ENCODE assay signal across 17 cellular contexts in genomic region chr6:39794231-39794630, GRCh38. TPM values are rescaled to one million over a fixed set of nuclear protein-coding genes. Genes with fewer than 3 reads are reported as not detected.
DNase-seq lines count a peak whose midpoint lies in the region; ATAC-seq and TF ChIP-seq lines count a peak whose summit lies in the region.
"Had no signal": no experiment of that assay in that cellular context is flagged by ENCODE, and none has a peak within 500 bp of the region (broad histone marks: within the 10 kb centered on the region; RNA-seq: fewer than 3 reads in every experiment).

No MANE protein-coding gene starts in this region.

- peaks cover 33% of the 10 kb centered on the region for H3K4me1 Mint-ChIP-seq in brain
- H3K4me1 Mint-ChIP-seq in activated CD4-positive, alpha-beta T cell treated with anti-CD3 and anti-CD28 coated beads for 36 hours = peaks cover 4% of the 10 kb centered on the region
- H3K4me1 Mint-ChIP-seq: central memory CD8-positive, alpha-beta T cell; stimulated activated memory B cell treated with anti-CD40 and anti-IgM and Interleukin-4, amounts not matched to agents 10 μg/mL and 1 μg/mL and 100 μg/mL, for 72 hours had no signal

- intact Hi-C loops in A673 (cut with micrococcal nuclease; ENCODE audit: unreplicated experiment) = no loop called here
- intact Hi-C loops in sigmoid colon (cut with DNase I) = loop anchor here (5.0 kb wide), 2 partner anchors 93 to 417 kb away; no protein-coding TSS in a partner anchor
- intact Hi-C loops in activated CD4-positive, alpha-beta T cell treated with anti-CD3 and anti-CD28 coated beads for 36 hours (cut with DNase I, micrococcal nuclease) = no loop called here

- H3K4me3 ChIP-seq in A673 (ENCODE audit: low read depth, low read length, poor library complexity, severe bottlenecking) (no peak overlapping the region), sigmoid colon (peak overlapping the region in 3 of 4 donors; percentile 64 to 86 (median 77))
- H3K4me3 ChIP-seq: PC-9 had no signal

- ATAC-seq in GM21528 (IDR thresholded peaks at IDR 0.05; ENCODE audit: low FRiP score, unreplicated experiment) = no peak
- ATAC-seq in activated CD4-positive, alpha-beta T cell treated with anti-CD3 and anti-CD28 coated beads for 36 hours = no peak
- no peak for ATAC-seq in GM21786 (IDR thresholded peaks at IDR 0.05; ENCODE audit: unreplicated experiment)
- ATAC-seq: stimulated activated memory B cell treated with anti-CD40 and anti-IgM and Interleukin-4, amounts not matched to agents 10 μg/mL and 1 μg/mL and 100 μg/mL, for 72 hours had no signal

- H3K36me3 Mint-ChIP-seq in brain = no peaks in the 10 kb centered on the region
- H3K36me3 Mint-ChIP-seq in activated CD4-positive, alpha-beta T cell treated with anti-CD3 and anti-CD28 coated beads for 36 hours (ENCODE audit: low read depth) = no peaks in the 10 kb centered on the region
- H3K36me3 Mint-ChIP-seq: stimulated activated memory B cell treated with anti-CD40 and anti-IgM and Interleukin-4, amounts not matched to agents 10 μg/mL and 1 μg/mL and 100 μg/mL, for 72 hours had no signal

- no peak overlapping the region for H3K27ac ChIP-seq in A673 (ENCODE audit: low read depth, low read length, poor library complexity, severe bottlenecking)
- H3K27ac ChIP-seq in sigmoid colon = peak overlapping the region; percentile 82 to 94 (median 87)
- H3K27ac ChIP-seq: PC-9, VCaP had no signal

- DNase-seq in A673 (ENCODE audit: low spot score) = peak; percentile 10
- DNase-seq in islet precursor cell = peak; percentile 36
- DNase-seq in sigmoid colon = no peak
- no peak for DNase-seq in AG20443 (ENCODE audit: low spot score)
- no peak for DNase-seq in activated CD4-positive, alpha-beta T cell treated with anti-CD3 and anti-CD28 coated beads for 36 hours
- DNase-seq: activated naive CD4-positive, alpha-beta T cell treated with anti-CD3 and anti-CD28 coated beads for 36 hours; GF-D8; Karpas-422; NCI-H146; NCI-H526; PC-9 had no signal

- H3K4me1 ChIP-seq in A673 (ENCODE audit: insufficient read depth, low read length, poor library complexity, severe bottlenecking) = peaks cover 16% of the 10 kb centered on the region
- peaks cover 0 to 44% (median 31%) of the 10 kb centered on the region in 4 donors for H3K4me1 ChIP-seq in sigmoid colon

- peak overlapping the region in 3 of 5 experiments; percentile 18 to 39 (median 29) for H3K27ac Mint-ChIP-seq in brain
- no peak overlapping the region for H3K27ac Mint-ChIP-seq in activated CD4-positive, alpha-beta T cell treated with anti-CD3 and anti-CD28 coated beads for 36 hours
- H3K27ac Mint-ChIP-seq: activated naive CD4-positive, alpha-beta T cell treated with anti-CD3 and anti-CD28 coated beads for 36 hours; stimulated activated memory B cell treated with anti-CD40 and anti-IgM and Interleukin-4, amounts not matched to agents 10 μg/mL and 1 μg/mL and 100 μg/mL, for 72 hours had no signal

- no peaks in the 10 kb centered on the region for H3K9me3 Mint-ChIP-seq in brain
- H3K9me3 Mint-ChIP-seq in activated CD4-positive, alpha-beta T cell treated with anti-CD3 and anti-CD28 coated beads for 36 hours (ENCODE audit: low read depth) = no peaks in the 10 kb centered on the region
- H3K9me3 Mint-ChIP-seq: activated naive CD4-positive, alpha-beta T cell treated with anti-CD3 and anti-CD28 coated beads for 36 hours; central memory CD8-positive, alpha-beta T cell; stimulated activated memory B cell treated with anti-CD40 and anti-IgM and Interleukin-4, amounts not matched to agents 10 μg/mL and 1 μg/mL and 100 μg/mL, for 72 hours had no signal

- POLR2A ChIA-PET in A673 (lab: Charles Lee; ENCODE audit: low non-redundant PET) = no interaction called here
- POLR2A ChIA-PET in activated CD4-positive, alpha-beta T cell treated with anti-CD3 and anti-CD28 coated beads for 36 hours (lab: Charles Lee) = no interaction called here

- H3K36me3 ChIP-seq in A673 (ENCODE audit: insufficient read depth, low read length, poor library complexity, severe bottlenecking) = no peaks in the 10 kb centered on the region
- no peaks in the 10 kb centered on the region for H3K36me3 ChIP-seq in sigmoid colon

- no peak for TF ChIP-seq EP300 in sigmoid colon (IDR thresholded peaks at IDR 0.05)

- H3K27me3 ChIP-seq in A673 (replicated peaks; ENCODE audit: insufficient read depth, low read depth, low read length, poor library complexity) (no peaks in the 10 kb centered on the region), sigmoid colon (no peaks in the 10 kb centered on the region)

- no peak for TF ChIP-seq POLR2A in sigmoid colon (IDR thresholded peaks at IDR 0.05)

- TF ChIP-seq CTCF in A673 (conservative IDR thresholded peaks at IDR 0.05; ENCODE audit: low read depth, low read length) = no peak
- no peak for TF ChIP-seq CTCF in brain (conservative IDR thresholded peaks at IDR 0.05)
- TF ChIP-seq CTCF in sigmoid colon (IDR thresholded peaks at IDR 0.05) = no peak

- 78 to 84% methylated on average over 5 of the region's 5 CpGs for WGBS in sigmoid colon, 2 donors

- BruUV-seq in A673 (replicated peaks; lab: Mats Ljungman, UMichigan) = no TSS peak

- peaks cover 18% of the 10 kb centered on the region for H3K27me3 Mint-ChIP-seq in brain
- peaks cover 41% of the 10 kb centered on the region for H3K27me3 Mint-ChIP-seq in activated CD4-positive, alpha-beta T cell treated with anti-CD3 and anti-CD28 coated beads for 36 hours

- H3K4me3 Mint-ChIP-seq in brain = peak overlapping the region in 4 of 5 experiments; percentile 60 to 89 (median 87)
- H3K4me3 Mint-ChIP-seq in activated CD4-positive, alpha-beta T cell treated with anti-CD3 and anti-CD28 coated beads for 36 hours = no peak overlapping the region
- H3K4me3 Mint-ChIP-seq: activated naive CD4-positive, alpha-beta T cell treated with anti-CD3 and anti-CD28 coated beads for 36 hours; central memory CD8-positive, alpha-beta T cell; stimulated activated memory B cell treated with anti-CD40 and anti-IgM and Interleukin-4, amounts not matched to agents 10 μg/mL and 1 μg/mL and 100 μg/mL, for 72 hours had no signal

- no peaks in the 10 kb centered on the region for H3K9me3 ChIP-seq in A673 (ENCODE audit: low read depth, low read length, poor library complexity, severe bottlenecking)
- no peaks in the 10 kb centered on the region for H3K9me3 ChIP-seq in sigmoid colon

- CTCF ChIA-PET in A673 (lab: Charles Lee) = interaction anchor here (0.6 kb wide), 2 partner anchors 97 to 1511 kb away, joined by 3 to 5 read pairs; no protein-coding TSS in a partner anchor
- CTCF ChIA-PET in activated CD4-positive, alpha-beta T cell treated with anti-CD3 and anti-CD28 coated beads for 36 hours (lab: Charles Lee) = no interaction called here

RNA-seq across cellular contexts. Expression of gene DAAM2, which starts 2.1 kb away (rescaled TPM):
- total RNA-seq in A673 (2021) = 4.8 and 5.7 TPM in 2 replicates
- 63.4 TPM for polyA plus RNA-seq in brain (ENCODE audit: insufficient read depth, low read depth, low replicate concordance)
- total RNA-seq in sigmoid colon = 10 to 100 TPM; 23.2 to 53.2 (median 35.4) TPM
- 1 to 10 TPM; 4.2 to 8.5 (median 8.3) TPM for polyA plus RNA-seq in sigmoid colon
- total RNA-seq in activated CD4-positive, alpha-beta T cell treated with anti-CD3 and anti-CD28 coated beads for 36 hours = not detected
- total RNA-seq: activated naive CD4-positive, alpha-beta T cell treated with anti-CD3 and anti-CD28 coated beads for 36 hours; PC-9 had no signal

Comparison
In these comparisons a context has a peak if more than half of its experiments do, and no peak if none do; other contexts are left out.
1. DNase-seq: peak in A673 (single experiment) and islet precursor cell (single experiment); none in sigmoid colon (single experiment), AG20443 (single experiment) and activated CD4-positive, alpha-beta T cell treated with anti-CD3 and anti-CD28 coated beads for 36 hours (single experiment).